ENCODE assay signal across 8 cellular contexts in genomic region chr19:54430306-54431254, GRCh38. TPM values are rescaled to one million over a fixed set of nuclear protein-coding genes. Genes with fewer than 3 reads are reported as not detected.
DNase-seq lines count a peak whose midpoint lies in the region; ATAC-seq and FAIRE-seq lines count a peak whose summit lies in the region.

No MANE protein-coding gene starts in this region.

- H3K4me3 ChIP-seq in skeletal muscle satellite cell (ENCODE audit: low read length), result no peak overlapping the region

- no peaks in the 10 kb centered on the region for H3K9me3 ChIP-seq in skeletal muscle satellite cell (replicated peaks; ENCODE audit: low read length)

- peaks cover 23% of the 10 kb centered on the region for H3K27me3 ChIP-seq in skeletal muscle satellite cell (ENCODE audit: control insufficient read depth, insufficient read depth, low read length)

- no peak overlapping the region for H3K9ac ChIP-seq in skeletal muscle satellite cell (ENCODE audit: low read depth, low read length)

- DNase-seq in NCI-H82 treated with DMSO at 0.1 percent for 48 hours (lab: John Stamatoyannopoulos, UW; ENCODE audit: unreplicated experiment), result peak; percentile 36
- DNase-seq in activated naive CD4-positive, alpha-beta T cell treated with anti-CD3 and anti-CD28 coated beads, Interleukin-2, amount 50 U/mL, for 16 hours, result peak; percentile 56
- DNase-seq in left ventricle myocardium superior, result peak; percentile 69
- DNase-seq in NCI-H345 (lab: John Stamatoyannopoulos, UW), result no peak
- no peak for DNase-seq in cortex of kidney (lab: John Stamatoyannopoulos, UW)

- H3K36me3 ChIP-seq in skeletal muscle satellite cell (ENCODE audit: insufficient read depth, low read length), result no peaks in the 10 kb centered on the region

- peak overlapping the region; percentile 44 for H3K4me2 ChIP-seq in skeletal muscle satellite cell (ENCODE audit: low read length)

- intact Hi-C loops in left ventricle myocardium superior (cut with micrococcal nuclease), result no loop called here

- FAIRE-seq in G401.6 (lab: Jason Lieb, UNC), result peak; percentile 63

- H3K4me1 ChIP-seq in skeletal muscle satellite cell (ENCODE audit: control insufficient read depth, insufficient read depth, low read length), result no peaks in the 10 kb centered on the region

- ATAC-seq in left ventricle myocardium superior (peak; percentile 68), HG03159 (IDR thresholded peaks at IDR 0.05; ENCODE audit: unreplicated experiment) (no peak)

RNA-seq across cellular contexts. Expression of gene TTYH1, which starts 15.3 kb away (rescaled TPM):
- 1.6 TPM for total RNA-seq in left ventricle myocardium superior
- total RNA-seq in skeletal muscle satellite cell (2012; rRNA removed), result not detected in 2 replicates

RNA-seq across cellular contexts. Expression of gene LENG8, which starts 18.4 kb away (rescaled TPM):
- 69.1 TPM for total RNA-seq in left ventricle myocardium superior
- 52.5 and 54.0 TPM in 2 replicates for total RNA-seq in skeletal muscle satellite cell (2012; rRNA removed)

RNA-seq across cellular contexts. Expression of gene LENG9, which starts 33.0 kb away (rescaled TPM):
- total RNA-seq in left ventricle myocardium superior, result 1.4 TPM
- total RNA-seq in skeletal muscle satellite cell (2012; rRNA removed), result 5.1 and 7.0 TPM in 2 replicates

RNA-seq across cellular contexts. Expression of gene CDC42EP5, which starts 42.5 kb away (rescaled TPM):
- 11.0 TPM for total RNA-seq in left ventricle myocardium superior
- total RNA-seq in skeletal muscle satellite cell (2012; rRNA removed), result 5.6 and 6.8 TPM in 2 replicates

Comparison
In these comparisons a context has a peak if more than half of its experiments do, and no peak if none do; other contexts are left out.
1. DNase-seq: peak in NCI-H82 treated with DMSO at 0.1 percent for 48 hours (single experiment), activated naive CD4-positive, alpha-beta T cell treated with anti-CD3 and anti-CD28 coated beads, Interleukin-2, amount 50 U/mL, for 16 hours (single experiment) and left ventricle myocardium superior (single experiment); none in NCI-H345 (single experiment) and cortex of kidney (single experiment).